Comparison of ENCODE assay signal across 2 cellular contexts in the genomic region with DNA sequence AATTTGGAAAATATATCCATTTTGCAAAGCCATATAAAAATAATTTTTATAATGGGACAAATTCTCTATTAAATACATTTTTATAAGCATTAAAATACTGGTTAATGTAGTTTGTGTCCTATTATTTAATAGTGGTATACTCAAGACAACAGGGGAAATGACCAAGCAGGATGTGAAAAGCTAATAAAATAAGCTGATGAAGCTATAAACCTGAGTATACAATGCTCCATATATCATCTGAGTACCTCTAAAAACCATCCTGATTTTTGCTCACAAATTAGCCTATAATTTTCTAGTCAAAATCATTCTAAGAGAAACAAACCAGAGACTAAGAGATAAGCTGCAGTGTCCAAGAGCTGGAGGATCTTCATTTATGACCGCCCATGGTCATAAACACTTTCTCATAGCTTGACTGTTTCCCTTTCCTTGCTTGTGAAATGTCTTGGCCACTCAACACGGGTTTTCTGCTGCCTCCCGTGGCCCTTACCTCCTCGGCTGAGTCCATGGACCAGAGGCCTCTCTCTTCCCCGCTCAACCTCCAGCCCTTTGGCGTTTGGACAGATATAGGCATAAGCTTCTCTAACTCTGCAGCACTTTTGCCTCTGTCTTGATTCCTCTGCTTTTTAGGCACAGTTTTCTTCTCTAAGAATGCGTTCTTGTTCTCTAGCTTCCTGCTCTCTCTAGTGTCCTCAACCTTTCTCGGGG. TPM values are rescaled to one million over a fixed set of nuclear protein-coding genes. Genes with fewer than 3 reads are reported as not detected.
"Had no signal": no experiment of that assay in that cellular context is flagged by ENCODE, and none has a peak within 500 bp of the region (broad histone marks: within the 10 kb centered on the region; RNA-seq: fewer than 3 reads in every experiment).

No MANE protein-coding gene starts in this region.

RNA-seq across cellular contexts. Expression of gene CD163L1, which starts 5.5 kb away (rescaled TPM):
- total RNA-seq: activated CD4-positive, alpha-beta memory T cell treated with anti-CD3 and anti-CD28 coated beads for 36 hours had no signal
- polyA plus RNA-seq: naive thymus-derived CD8-positive, alpha-beta T cell had no signal
